Comparison of ENCODE assay signal across 28 cellular contexts in genomic region chr13:90542959-90543358, GRCh38.
"Had no signal": no experiment of that assay in that cellular context is flagged by ENCODE, and none has a peak within 500 bp of the region (broad histone marks: within the 10 kb centered on the region; RNA-seq: fewer than 3 reads in every experiment).

No MANE protein-coding gene starts in this region.

- H3K27ac ChIP-seq: neural progenitor cell, ovary, parathyroid adenoma, psoas muscle, skin epidermis, spleen, suprapubic skin, testis, tibial artery, transverse colon, upper lobe of right lung, uterus had no signal

- H3K79me2 ChIP-seq: parathyroid adenoma had no signal

- H3K4me3 ChIP-seq: neural progenitor cell, ovary, psoas muscle, skin epidermis, smooth muscle cell, spleen, suprapubic skin, testis, tibial artery, transverse colon, upper lobe of right lung, uterus had no signal

- H3K9me3 ChIP-seq: ovary, psoas muscle, testis, transverse colon, upper lobe of right lung, uterus had no signal

- H2AFZ ChIP-seq: neural progenitor cell, parathyroid adenoma had no signal

- H3K4me2 ChIP-seq: neural progenitor cell, smooth muscle cell had no signal

- H3K9ac ChIP-seq: neural progenitor cell, parathyroid adenoma had no signal

- DNase-seq: natural killer cell; occipital lobe; ovary; posterior cingulate gyrus; psoas muscle; right cardiac atrium; spleen; stimulated activated CD4-positive, alpha-beta T cell treated with anti-CD3 and anti-CD28 coated beads, Interleukin-12 subunit alpha, Interleukin-12 subunit beta, amount 100 ng/mL, for 4 hours; stimulated activated CD4-positive, alpha-beta T cell treated with anti-CD3 and anti-CD28 coated beads, Interleukin-1b, Interleukin-23, amount 100 ng/mL, for 48 hours; stimulated activated CD4-positive, alpha-beta T cell treated with anti-CD3 and anti-CD28 coated beads, Interleukin-4, amount 100 ng/mL, for 1 hour; stimulated activated CD4-positive, alpha-beta T cell treated with anti-CD3 and anti-CD28 coated beads, Interleukin-4, amount 100 ng/mL, for 4 hours; stimulated activated CD8-positive, alpha-beta memory T cell treated with anti-CD3 and anti-CD28 coated beads, Interleukin-4, amount 100 ng/mL, for 48 hours; stimulated activated naive CD4-positive, alpha-beta T cell; stimulated activated naive CD8-positive, alpha-beta T cell treated with anti-CD3 and anti-CD28 coated beads, Interleukin-15, amount 100 ng/mL, for 72 hours; stimulated activated naive CD8-positive, alpha-beta T cell treated with anti-CD3 and anti-CD28 coated beads, Interleukin-15, Interleukin-2, amounts not matched to agents 100 U/mL and 50 U/mL, for 24 hours; substantia nigra; testis; tibial artery; transverse colon; upper lobe of right lung; uterus had no signal

- H3K4me1 ChIP-seq: neural progenitor cell, parathyroid adenoma, psoas muscle, spleen, suprapubic skin, testis, tibial artery, transverse colon, upper lobe of right lung, uterus had no signal

- H3K27me3 ChIP-seq: neural progenitor cell, ovary, spleen, suprapubic skin, testis, tibial artery, transverse colon, upper lobe of right lung, uterus had no signal

- ATAC-seq: natural killer cell; psoas muscle; right cardiac atrium; sciatic nerve; stimulated activated memory B cell treated with anti-CD40 and anti-IgM and Interleukin-4, amounts not matched to agents 10 μg/mL and 1 μg/mL and 100 μg/mL, for 72 hours; stimulated activated naive CD8-positive, alpha-beta T cell treated with anti-CD3 and anti-CD28 coated beads, Interleukin-15, amount 100 ng/mL, for 72 hours; stimulated activated naive CD8-positive, alpha-beta T cell treated with anti-CD3 and anti-CD28 coated beads, Interleukin-15, Interleukin-2, amounts not matched to agents 100 U/mL and 50 U/mL, for 24 hours; upper lobe of right lung had no signal

- H3K36me3 ChIP-seq: neural progenitor cell, ovary, spleen, suprapubic skin, tibial artery, transverse colon, upper lobe of right lung, uterus had no signal
